8 cellular contexts compared by ENCODE assay signal in the genomic region with DNA sequence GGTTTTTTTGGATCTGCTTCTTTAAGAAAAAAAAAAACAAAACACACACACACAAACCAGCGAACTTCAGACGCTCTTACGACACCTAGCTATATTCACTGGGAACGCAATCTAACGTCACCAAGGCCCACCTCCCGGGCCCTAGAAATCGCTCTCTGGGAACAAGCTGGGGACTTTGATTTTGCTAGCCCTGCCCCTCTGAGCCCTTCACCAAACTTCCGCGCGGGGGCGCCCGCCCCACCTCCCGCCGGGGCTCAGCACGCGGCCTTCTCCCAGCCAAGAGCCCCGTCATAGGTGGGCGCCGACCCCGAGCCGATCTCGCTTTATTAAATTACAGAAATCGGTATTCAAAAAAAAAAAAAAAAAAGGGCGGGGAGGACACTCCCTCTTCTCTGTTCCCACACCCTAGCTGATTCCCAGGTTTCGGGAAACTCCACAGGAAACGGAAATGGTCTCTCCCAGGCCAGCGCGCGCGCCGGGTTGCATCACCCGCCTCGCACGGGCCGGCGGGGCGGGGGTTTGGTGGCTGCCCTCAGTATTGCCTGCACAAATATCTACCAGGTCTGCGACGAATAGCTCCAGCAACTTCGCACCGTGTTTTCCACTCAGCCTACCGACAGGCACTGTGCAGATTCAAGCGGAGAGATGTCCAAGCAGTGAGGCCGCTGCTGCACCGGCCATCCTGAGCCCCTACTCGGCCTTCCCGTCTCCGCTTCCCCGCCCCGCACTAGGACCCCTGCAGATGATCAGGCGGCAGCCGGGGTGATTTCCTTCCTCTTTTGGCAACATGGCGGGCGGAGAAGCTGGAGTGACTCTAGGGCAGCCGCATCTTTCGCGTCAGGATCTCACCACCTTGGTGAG. TPM values are rescaled to one million over a fixed set of nuclear protein-coding genes. Genes with fewer than 3 reads are reported as not detected.
DNase-seq lines count a peak whose midpoint lies in the region; ATAC-seq and TF ChIP-seq lines count a peak whose summit lies in the region.

A gene (plus strand): TSS at position 775 of the 861 bp plus-strand sequence. CDS start 13 bp downstream, at position 788.

- H2AFZ ChIP-seq in fibroblast of lung (ENCODE audit: low read length), result peak within 1 kb of the TSS; percentile 98

- TF ChIP-seq CTCF in RWPE1 (conservative IDR thresholded peaks at IDR 0.05; ENCODE audit: low read depth) (peak; percentile 72), fibroblast of lung (conservative IDR thresholded peaks at IDR 0.05 in 1 of 2, IDR thresholded peaks at IDR 0.05 in 1 of 2; ENCODE audit: low read depth in 1 of 2, low read length in 2 of 2) (peak; percentile 33 to 45)

- H3K4me3 ChIP-seq in fibroblast of lung (replicated peaks in 1 of 4; ENCODE audit: control extremely low read depth in 1 of 4, insufficient read depth in 1 of 4, low read depth in 3 of 4, low read length in 4 of 4), result peak within 1 kb of the TSS in 2 of 4 experiments; percentile 29 to 55

- CTCF ChIA-PET in RWPE1 (lab: Yijun Ruan, JAX), result interaction anchor here (0.6 to 2.2 kb wide), 4 partner anchors 13 to 148 kb away, joined by 3 to 8 read pairs (median 4); no protein-coding TSS in a partner anchor

- peaks cover 13% of the 10 kb centered on the region for H3K79me2 ChIP-seq in fibroblast of lung (ENCODE audit: control insufficient read depth, insufficient read depth, low read length)

- no peak within 1 kb of the TSS for H3K4me3 Mint-ChIP-seq in naive thymus-derived CD8-positive, alpha-beta T cell

- no peaks in the 10 kb centered on the region for H3K27me3 ChIP-seq in fibroblast of lung (ENCODE audit: control insufficient read depth, insufficient read depth, low read length)

- peak within 1 kb of the TSS; percentile 92 for H3K27ac ChIP-seq in RWPE1
- peak within 1 kb of the TSS; percentile 97 for H3K27ac ChIP-seq in fibroblast of lung (ENCODE audit: insufficient read depth, low read length)

- H3K4me1 Mint-ChIP-seq in naive thymus-derived CD8-positive, alpha-beta T cell, result peaks cover 0 to 11% (median 5%) of the 10 kb centered on the region in 4 donors

- H3K4me1 ChIP-seq in fibroblast of lung (ENCODE audit: control insufficient read depth, extremely low read depth, insufficient read depth, low read length), result peaks cover 2% of the 10 kb centered on the region

- H3K9me3 ChIP-seq in fibroblast of lung (ENCODE audit: control insufficient read depth, insufficient read depth, low read depth, low read length), result no peaks in the 10 kb centered on the region

- H3K9ac ChIP-seq in fibroblast of lung (ENCODE audit: insufficient read depth, low read length), result peak within 1 kb of the TSS; percentile 96

- peak within 1 kb of the TSS in 3 of 10 donors; percentile 99 to 100 (median 99) for H3K27ac Mint-ChIP-seq in naive thymus-derived CD8-positive, alpha-beta T cell

- H3K9me3 Mint-ChIP-seq in naive thymus-derived CD8-positive, alpha-beta T cell, result no peaks in the 10 kb centered on the region

- H3K36me3 Mint-ChIP-seq in naive thymus-derived CD8-positive, alpha-beta T cell, result peaks cover 0 to 18% (median 0%) of the 10 kb centered on the region in 3 donors

- peak; percentile 99 for DNase-seq in ELF-1 (ENCODE audit: low read depth, low spot score)
- peak; percentile 92 for DNase-seq in H4 (ENCODE audit: low spot score)
- peak; percentile 86 for DNase-seq in LoVo (ENCODE audit: low spot score)
- DNase-seq in RWPE1 (ENCODE audit: low spot score), result peak; percentile 81
- peak; percentile 60 to 81 for DNase-seq in activated T-helper 1 cell treated with anti-CD3 and anti-CD28 coated beads, Interleukin-2, amount 50 U/mL, for 16 hours (ENCODE audit: low read depth in 1 of 2, low spot score in 1 of 2)
- peak; percentile 97 to 98 for DNase-seq in fibroblast of lung (ENCODE audit: low read depth in 2 of 2)
- peak; percentile 70 to 98 (median 88) for DNase-seq in naive thymus-derived CD8-positive, alpha-beta T cell
- peak; percentile 80 to 98 (median 90) for DNase-seq in stimulated activated naive CD4-positive, alpha-beta T cell (lab: John Stamatoyannopoulos, UW)

- H3K27me3 Mint-ChIP-seq in naive thymus-derived CD8-positive, alpha-beta T cell, result no peaks in the 10 kb centered on the region

- POLR2A ChIA-PET in RWPE1 (lab: Yijun Ruan, JAX; ENCODE audit: low non-redundant PET), result interaction anchor here (0.7 to 1.8 kb wide), 3 partner anchors 29 to 147 kb away, joined by 3 to 14 read pairs (median 5); no protein-coding TSS in a partner anchor
- POLR2A ChIA-PET in naive thymus-derived CD8-positive, alpha-beta T cell (lab: Charles Lee), result interaction anchor here (0.5 to 3.4 kb wide), 25 partner anchors 10 to 411 kb away, joined by 3 to 65 read pairs (median 4); a partner anchor contains a TSS

- peak within 1 kb of the TSS; percentile 82 for H3K4me2 ChIP-seq in fibroblast of lung (ENCODE audit: extremely low read depth, insufficient read depth, low read length)

- ATAC-seq in naive thymus-derived CD8-positive, alpha-beta T cell, result peak; percentile 81 to 86

- H3K36me3 ChIP-seq in fibroblast of lung (ENCODE audit: control insufficient read depth, insufficient read depth, low read length), result peaks cover 5% of the 10 kb centered on the region

- no peaks in the 10 kb centered on the region for H4K20me1 ChIP-seq in fibroblast of lung (ENCODE audit: control insufficient read depth, extremely low read depth, insufficient read depth, low read length)

RNA-seq across cellular contexts. Expression of the gene that starts here (rescaled TPM):
- total RNA-seq in H4 (2014; rRNA removed; shearing (Covaris generic)), result 280 and 328 TPM in 2 replicates
- 275 and 345 TPM in 2 replicates for total RNA-seq in fibroblast of lung
- polyA plus RNA-seq in fibroblast of lung, result 81.2 and 89.2 TPM in 2 replicates
- polyA plus RNA-seq in fibroblast of lung (2012), result 107 and 108 TPM in 2 replicates
- polyA minus RNA-seq in fibroblast of lung (ENCODE audit: low replicate concordance), result 42.6 and 60.1 TPM in 2 replicates
- total RNA-seq in naive thymus-derived CD8-positive, alpha-beta T cell, result 100 to 1,000 TPM; 267 to 283 TPM
- 100 to 1,000 TPM; 123 to 148 (median 141) TPM for polyA plus RNA-seq in naive thymus-derived CD8-positive, alpha-beta T cell
